In the genomic region with DNA sequence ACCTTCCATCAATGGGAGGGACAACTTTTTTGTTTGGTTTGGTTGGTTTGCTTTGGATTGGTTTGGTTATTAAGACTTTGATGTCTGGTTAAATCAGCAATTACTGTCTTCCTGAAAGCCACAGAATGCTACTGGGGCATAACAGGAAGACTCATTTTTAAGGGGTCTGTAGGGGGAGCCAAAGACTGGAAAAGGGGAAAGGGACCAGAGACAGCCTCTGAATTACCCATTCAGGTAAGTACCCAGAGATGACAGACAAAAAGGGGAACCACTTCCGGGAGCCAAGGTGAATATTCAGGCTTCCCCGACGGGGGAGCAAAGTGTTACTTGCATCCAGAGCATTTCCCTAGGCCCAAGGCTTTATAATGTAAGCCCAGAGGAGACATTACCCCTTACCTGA, we compare ENCODE assay signal across 13 cellular contexts.
A peak's percentile ranks its signal among the peaks of the same experiment; 100 is the strongest.
DNase-seq lines count a peak whose midpoint lies in the region; ATAC-seq, FAIRE-seq and TF ChIP-seq lines count a peak whose summit lies in the region.
"Had no signal": no experiment of that assay in that cellular context is flagged by ENCODE, and none has a peak within 500 bp of the region (broad histone marks: within the 10 kb centered on the region; RNA-seq: fewer than 3 reads in every experiment).

No MANE protein-coding gene starts in this region.

- peaks cover 33% of the 10 kb centered on the region for H3K4me1 ChIP-seq in OCI-LY3 (ENCODE audit: low read length)

- H3K9me3 ChIP-seq in OCI-LY3 (ENCODE audit: insufficient read depth, low read length), result 0 out of 2 replicates have a peak, but pooled peaks cover 8% of the 10 kb centered on the region

- 0 out of 2 replicates have a peak overlapping the region, but pooled peaks have one; percentile 4 for H3K9ac ChIP-seq in OCI-LY3 (ENCODE audit: low read length)

- H4K20me1 ChIP-seq in OCI-LY3 (ENCODE audit: insufficient read depth, low read length), result no peaks in the 10 kb centered on the region

- H3K4me2 ChIP-seq in OCI-LY3 (ENCODE audit: low read length), result peak overlapping the region; percentile 39

- no peak overlapping the region for H3K27ac ChIP-seq in OCI-LY3 (ENCODE audit: low read length)
- H3K27ac ChIP-seq: spleen had no signal

- peak; percentile 79 for TF ChIP-seq CTCF in OCI-LY3 (IDR thresholded peaks at IDR 0.05; ENCODE audit: low read depth, low read length)
- peak; percentile 56 for TF ChIP-seq CTCF in fibroblast of pulmonary artery (IDR thresholded peaks at IDR 0.05; ENCODE audit: low read length, missing control alignments)

- H3K79me2 ChIP-seq in OCI-LY3 (ENCODE audit: low read length), result peaks cover 4% of the 10 kb centered on the region

- DNase-seq in COR-L47 (lab: John Stamatoyannopoulos, UW) (peak; percentile 17), GM19238 (ENCODE audit: insufficient read length, low spot score) (peak; percentile 10), fibroblast of pulmonary artery (ENCODE audit: low read depth) (peak; percentile 58), RCC 7860 (ENCODE audit: low spot score) (no peak), anterior cingulate cortex (lab: John Stamatoyannopoulos, UW) (no peak)
- DNase-seq: caudate nucleus, DMS79 treated with DMSO at 0.1 percent for 48 hours, NCI-H1694, spleen had no signal

- H3K4me3 ChIP-seq in OCI-LY3 (ENCODE audit: low read length) (no peak overlapping the region), fibroblast of pulmonary artery (replicated peaks; ENCODE audit: low read depth, low read length) (no peak overlapping the region)
- H3K4me3 ChIP-seq: spleen had no signal

- no peak for FAIRE-seq in RCC 7860 (lab: Jason Lieb, UNC)
- FAIRE-seq: TTC549 had no signal

- H3K27me3 ChIP-seq in OCI-LY3 (ENCODE audit: low read depth, low read length), result no peaks in the 10 kb centered on the region
- H3K27me3 ChIP-seq: spleen had no signal

- H2AFZ ChIP-seq in OCI-LY3 (ENCODE audit: low read depth, low read length), result 0 out of 2 replicates have a peak overlapping the region, but pooled peaks have one; percentile 63

- no peaks in the 10 kb centered on the region for H3K36me3 ChIP-seq in OCI-LY3 (replicated peaks; ENCODE audit: low read depth, low read length)
- H3K36me3 ChIP-seq: spleen had no signal

- no peak for ATAC-seq in GM19397 (IDR thresholded peaks at IDR 0.05; ENCODE audit: unreplicated experiment)
- ATAC-seq in GM21381 (IDR thresholded peaks at IDR 0.05; ENCODE audit: unreplicated experiment), result no peak

Comparison
In these comparisons a context has a peak if more than half of its experiments do, and no peak if none do; other contexts are left out.
1. DNase-seq: peak in COR-L47 (single experiment), GM19238 (single experiment) and fibroblast of pulmonary artery (single experiment); none in RCC 7860 (single experiment) and anterior cingulate cortex (0 of 58).